Comparison of ENCODE assay signal across 6 cellular contexts in genomic region chr14:22918519-22918808, GRCh38. TPM values are rescaled to one million over a fixed set of nuclear protein-coding genes. Genes with fewer than 3 reads are reported as not detected.
A peak's percentile ranks its signal among the peaks of the same experiment; 100 is the strongest.
DNase-seq lines count a peak whose midpoint lies in the region; ATAC-seq, FAIRE-seq and TF ChIP-seq lines count a peak whose summit lies in the region.

No MANE protein-coding gene starts in this region.

- no peak for FAIRE-seq in GM12878 (lab: Jason Lieb, UNC)

- peaks cover 25 to 30% of the 10 kb centered on the region in 2 donors for H3K4me1 Mint-ChIP-seq in natural killer cell

- peak overlapping the region; percentile 99 for H3K4me3 Mint-ChIP-seq in natural killer cell

- no peak for TF ChIP-seq POLR2A in GM12878 (IDR thresholded peaks at IDR 0.05; ENCODE audit: low read depth, low read length)

- DNase-seq in NCI-H510A treated with DMSO at 0.1 percent for 48 hours (lab: John Stamatoyannopoulos, UW) (peak; percentile 64), NCI-H510A (lab: John Stamatoyannopoulos, UW) (no peak), GM12878 (ENCODE audit: low read depth, low spot score) (peak; percentile 17), natural killer cell (no peak), NCI-H1436 treated with DMSO at 0.1 percent for 48 hours (lab: John Stamatoyannopoulos, UW) (no peak)
- DNase-seq in stimulated activated CD4-positive, alpha-beta T cell treated with anti-CD3 and anti-CD28 coated beads, Interleukin-4, amount 100 ng/mL, for 24 hours: no peak

- peak overlapping the region; percentile 96 for H3K4me3 ChIP-seq in GM12878

- H3K27ac Mint-ChIP-seq in natural killer cell: peak overlapping the region; percentile 100

- H3K9me3 Mint-ChIP-seq in natural killer cell: no peaks in the 10 kb centered on the region

- in situ Hi-C loops in GM12878 (cut with MboI): no loop called here

- no peaks in the 10 kb centered on the region for H3K36me3 Mint-ChIP-seq in natural killer cell

- H3K36me3 ChIP-seq in GM12878 (ENCODE audit: control insufficient read depth in 2 of 2, insufficient read depth in 2 of 2, low read length in 1 of 2): peaks cover 5 to 11% of the 10 kb centered on the region in 2 experiments

- H3K4me2 ChIP-seq in GM12878 (ENCODE audit: control insufficient read depth, insufficient read depth): peak overlapping the region; percentile 95

- peak overlapping the region; percentile 97 for H3K27ac ChIP-seq in GM12878 (ENCODE audit: control insufficient read depth, insufficient read depth)

- intact Hi-C loops in GM12878 (cut with micrococcal nuclease; ENCODE audit: unreplicated experiment) (loop anchor here (5.0 to 10.0 kb wide), 2 partner anchors 46 to 434 kb away; partner anchors contain the start of gene LRP10), natural killer cell (cut with micrococcal nuclease) (loop anchor here (2.0 to 10.0 kb wide), 5 partner anchors 32 to 994 kb away; partner anchors contain the start of genes OXA1L and PABPN1)

- CTCF ChIA-PET in GM12878 (lab: Yijun Ruan, JAX): interaction anchor here (1.0 to 6.0 kb wide), 19 partner anchors 9 to 534 kb away, joined by 3 to 56 read pairs (median 4); partner anchors contain the start of genes HAUS4, LRP10, OXA1L and PRMT5

- no peak for TF ChIP-seq CTCF in GM12878 (IDR thresholded peaks at IDR 0.05 in 2 of 3, conservative IDR thresholded peaks at IDR 0.05 in 1 of 3; ENCODE audit: control insufficient read depth in 2 of 3, extremely low read depth in 1 of 3, insufficient read depth in 1 of 3, low read depth in 3 of 3, low read length in 3 of 3)
- no peak for TF ChIP-seq CTCF in natural killer cell (IDR thresholded peaks at IDR 0.05)

- peaks cover 0 to 3% of the 10 kb centered on the region in 2 donors for H3K27me3 Mint-ChIP-seq in natural killer cell (ENCODE audit: low read depth in 2 of 2)

- no peaks in the 10 kb centered on the region for H3K9me3 ChIP-seq in GM12878 (replicated peaks; ENCODE audit: control insufficient read depth, insufficient read depth, low read length)

- TF ChIP-seq RAD21 in GM12878 (IDR thresholded peaks at IDR 0.05; ENCODE audit: insufficient read depth, low read depth, low read length): no peak

- peaks cover 33% of the 10 kb centered on the region for H3K79me2 ChIP-seq in GM12878 (ENCODE audit: control insufficient read depth, insufficient read depth, low read length)

- 0% methylated on average over 12 of the region's 12 CpGs for whole genome bisulfite sequencing in GM12878 (ENCODE audit: insufficient coverage, insufficient replicate concordance, low lambda C conversion rate, missing lambda C conversion rate)

- BruUV-seq in GM12878 (replicated peaks; lab: Mats Ljungman, UMichigan): TSS peak; percentile 85

- SMC1A ChIA-PET in GM12878 (lab: Charles Lee; ENCODE audit: uncharacterized antibody, unreplicated experiment): interaction anchor here (0.8 to 2.6 kb wide), 16 partner anchors 9 to 600 kb away, joined by 3 to 19 read pairs (median 4); partner anchors contain the start of genes HAUS4, OXA1L and PRMT5

- H4K20me1 ChIP-seq in GM12878 (ENCODE audit: control insufficient read depth, insufficient read depth): no peaks in the 10 kb centered on the region

- H2AFZ ChIP-seq in GM12878 (ENCODE audit: control insufficient read depth, low read depth, low read length): peak overlapping the region; percentile 72

- H3K4me1 ChIP-seq in GM12878 (ENCODE audit: control insufficient read depth, insufficient read depth, low read length): peaks cover 8% of the 10 kb centered on the region

- peak overlapping the region; percentile 89 for H3K9ac ChIP-seq in GM12878 (ENCODE audit: control insufficient read depth, insufficient read depth, low read length)

- TF ChIP-seq EP300 in GM12878 (IDR thresholded peaks at IDR 0.05; ENCODE audit: borderline replicate concordance in 1 of 2, control insufficient read depth in 1 of 2, low read depth in 2 of 2, low read length in 2 of 2): no peak

- RAD21 ChIA-PET in GM12878 (lab: Charles Lee; ENCODE audit: unreplicated experiment): interaction anchor here (0.7 to 3.3 kb wide), 15 partner anchors 9 to 348 kb away, joined by 3 to 17 read pairs (median 5); partner anchors contain the start of genes ACIN1, C14orf119, HAUS4 and LRP10

- ATAC-seq in GM12878 (peak; percentile 11), natural killer cell (no peak)

- H3K27me3 ChIP-seq in GM12878 (replicated peaks in 1 of 2; ENCODE audit: control insufficient read depth in 2 of 2, insufficient read depth in 2 of 2, low read length in 1 of 2): no peaks in the 10 kb centered on the region

- POLR2A ChIA-PET in GM12878 (lab: Charles Lee): interaction anchor here (0.8 to 6.2 kb wide), 8 partner anchors 10 to 152 kb away, joined by 3 to 73 read pairs (median 4); partner anchors contain the start of genes PRMT5 and REM2

RNA-seq across cellular contexts. Expression of gene RBM23, which starts 0.5 kb away (rescaled TPM):
- total RNA-seq in GM12878 (2013; cell fraction: nucleolus; rRNA removed): 86.0 and 99.3 TPM in 2 replicates
- total RNA-seq in GM12878 (2014; rRNA removed): 54.0 and 63.9 TPM in 2 replicates
- 55.1 and 55.6 TPM in 2 replicates for total RNA-seq in GM12878 (2014; rRNA removed; fragmentation: Illumina TruSeq; extraction: Trizol)
- 61.4 and 66.1 TPM in 2 replicates for total RNA-seq in GM12878 (2021)
- 38.1 TPM for polyA plus RNA-seq in GM12878 (2011; ENCODE audit: low read depth)
- 72.6 and 75.2 TPM in 2 replicates for polyA plus RNA-seq in GM12878 (2011; rRNA removed)
- polyA plus RNA-seq in GM12878 (2011; cell fraction: cytosol; rRNA removed): 75.3 and 79.2 TPM in 2 replicates
- polyA plus RNA-seq in GM12878 (2011; cell fraction: nucleus; rRNA removed): 84.1 and 96.7 TPM in 2 replicates
- 28.1 and 30.3 TPM in 2 replicates for polyA plus RNA-seq in GM12878 (2012)
- 70.4 and 72.4 TPM in 2 replicates for polyA plus RNA-seq in GM12878 (2014; fragmentation: Illumina TruSeq; extraction: Trizol)
- polyA plus RNA-seq in GM12878 (2014; fragmentation: Nextera tagmentation; extraction: Ambion mirVana): 10 to 100 TPM; 60.7 to 65.7 TPM
- 52.9 and 55.0 TPM in 2 replicates for polyA plus RNA-seq in GM12878 (2014; rRNA removed)
- 10 to 100 TPM; 60.5 to 61.9 TPM for polyA plus RNA-seq in GM12878 (2016; fragmentation: Nextera tagmentation; extraction: Ambion mirVana)
- polyA minus RNA-seq in GM12878 (2011; rRNA and poly(A)+ RNA removed): 88.0 and 92.9 TPM in 2 replicates
- 33.0 and 43.8 TPM in 2 replicates for polyA minus RNA-seq in GM12878 (2011; cell fraction: cytosol; rRNA and poly(A)+ RNA removed)
- polyA minus RNA-seq in GM12878 (2011; cell fraction: nucleus; rRNA and poly(A)+ RNA removed): 27.3 and 65.8 TPM in 2 replicates
- total RNA-seq in natural killer cell: 100 to 1,000 TPM in 2 of 3 donors, 10 to 100 TPM in 1; 86.4 to 120 (median 108) TPM

RNA-seq across cellular contexts. Expression of gene PRMT5, which starts 10.7 kb away (rescaled TPM):
- total RNA-seq in GM12878 (2013; cell fraction: nucleolus; rRNA removed): 38.4 and 43.2 TPM in 2 replicates
- total RNA-seq in GM12878 (2014; rRNA removed) (96.2 and 106 TPM in 2 replicates), GM12878 (2014; rRNA removed; fragmentation: Illumina TruSeq; extraction: Trizol) (103 and 113 TPM in 2 replicates), GM12878 (2021) (105 and 115 TPM in 2 replicates), natural killer cell (10 to 100 TPM; 16.3 to 22.4 (median 18.5) TPM)
- 71.5 TPM for polyA plus RNA-seq in GM12878 (2011; ENCODE audit: low read depth)
- polyA plus RNA-seq in GM12878 (2011; rRNA removed) (175 and 221 TPM in 2 replicates), GM12878 (2014; fragmentation: Illumina TruSeq; extraction: Trizol) (125 and 129 TPM in 2 replicates), GM12878 (2014; fragmentation: Nextera tagmentation; extraction: Ambion mirVana) (10 to 100 TPM; 54.3 to 71.6 TPM), GM12878 (2014; rRNA removed) (106 and 118 TPM in 2 replicates), GM12878 (2016; fragmentation: Nextera tagmentation; extraction: Ambion mirVana) (100 to 1,000 TPM; 175 to 195 TPM)
- 284 and 348 TPM in 2 replicates for polyA plus RNA-seq in GM12878 (2011; cell fraction: cytosol; rRNA removed)
- polyA plus RNA-seq in GM12878 (2011; cell fraction: nucleus; rRNA removed): 231 and 240 TPM in 2 replicates
- polyA plus RNA-seq in GM12878 (2012): 53.0 and 76.1 TPM in 2 replicates
- polyA minus RNA-seq in GM12878 (2011; rRNA and poly(A)+ RNA removed): 257 and 258 TPM in 2 replicates
- 104 and 113 TPM in 2 replicates for polyA minus RNA-seq in GM12878 (2011; cell fraction: cytosol; rRNA and poly(A)+ RNA removed)
- polyA minus RNA-seq in GM12878 (2011; cell fraction: nucleus; rRNA and poly(A)+ RNA removed): 50.1 and 66.8 TPM in 2 replicates

RNA-seq across cellular contexts. Expression of gene REM2, which starts 35.4 kb away (rescaled TPM):
- total RNA-seq in GM12878 (2013; cell fraction: nucleolus; rRNA removed): 3.3 and 4.7 TPM in 2 replicates
- total RNA-seq in GM12878 (2014; rRNA removed): 0.87 and 1.2 TPM in 2 replicates
- total RNA-seq in GM12878 (2014; rRNA removed; fragmentation: Illumina TruSeq; extraction: Trizol): 0.27 and 0.37 TPM in 2 replicates
- total RNA-seq in GM12878 (2021): 0.66 and 0.69 TPM in 2 replicates
- polyA plus RNA-seq in GM12878 (2011; ENCODE audit: low read depth): 0.84 TPM
- polyA plus RNA-seq in GM12878 (2011; rRNA removed): 0.69 and 1.1 TPM in 2 replicates
- 0.59 and 0.61 TPM in 2 replicates for polyA plus RNA-seq in GM12878 (2011; cell fraction: cytosol; rRNA removed)
- 1.9 and 2.3 TPM in 2 replicates for polyA plus RNA-seq in GM12878 (2011; cell fraction: nucleus; rRNA removed)
- 0.94 and 1.6 TPM in 2 replicates for polyA plus RNA-seq in GM12878 (2012)
- polyA plus RNA-seq in GM12878 (2014; fragmentation: Illumina TruSeq; extraction: Trizol): 0.17 and 0.66 TPM in 2 replicates
- 1 to 10 TPM in 1 of 2 experiments, under 1 TPM in 1; 0.68 to 1.3 TPM for polyA plus RNA-seq in GM12878 (2014; fragmentation: Nextera tagmentation; extraction: Ambion mirVana)
- polyA plus RNA-seq in GM12878 (2014; rRNA removed): 1.3 and 1.5 TPM in 2 replicates
- polyA plus RNA-seq in GM12878 (2016; fragmentation: Nextera tagmentation; extraction: Ambion mirVana): 1 to 10 TPM in 1 of 2 experiments, under 1 TPM in 1; 0.97 to 1.5 TPM
- polyA minus RNA-seq in GM12878 (2011; rRNA and poly(A)+ RNA removed): 0.88 and 1.6 TPM in 2 replicates
- 0.94 TPM in 2 replicates for polyA minus RNA-seq in GM12878 (2011; cell fraction: cytosol; rRNA and poly(A)+ RNA removed)
- 2.4 and 2.8 TPM in 2 replicates for polyA minus RNA-seq in GM12878 (2011; cell fraction: nucleus; rRNA and poly(A)+ RNA removed)
- total RNA-seq in natural killer cell: 1 to 10 TPM; 4.0 to 8.1 (median 7.9) TPM

RNA-seq across cellular contexts. Expression of gene HAUS4, which starts 38.4 kb away (rescaled TPM):
- total RNA-seq in GM12878 (2013; cell fraction: nucleolus; rRNA removed): 46.0 and 58.5 TPM in 2 replicates
- total RNA-seq in GM12878 (2014; rRNA removed) (71.8 and 84.5 TPM in 2 replicates), GM12878 (2014; rRNA removed; fragmentation: Illumina TruSeq; extraction: Trizol) (57.1 and 59.5 TPM in 2 replicates), GM12878 (2021) (58.8 and 60.4 TPM in 2 replicates), natural killer cell (10 to 100 TPM; 17.0 to 21.2 (median 20.2) TPM)
- 32.7 TPM for polyA plus RNA-seq in GM12878 (2011; ENCODE audit: low read depth)
- polyA plus RNA-seq in GM12878 (2011; rRNA removed) (77.0 and 98.3 TPM in 2 replicates), GM12878 (2014; fragmentation: Illumina TruSeq; extraction: Trizol) (51.8 and 73.5 TPM in 2 replicates), GM12878 (2014; fragmentation: Nextera tagmentation; extraction: Ambion mirVana) (10 to 100 TPM; 14.9 to 33.0 TPM), GM12878 (2014; rRNA removed) (64.7 and 73.5 TPM in 2 replicates), GM12878 (2016; fragmentation: Nextera tagmentation; extraction: Ambion mirVana) (10 to 100 TPM; 49.4 to 58.2 TPM)
- polyA plus RNA-seq in GM12878 (2011; cell fraction: cytosol; rRNA removed): 60.2 and 60.8 TPM in 2 replicates
- polyA plus RNA-seq in GM12878 (2011; cell fraction: nucleus; rRNA removed): 62.2 and 82.8 TPM in 2 replicates
- 41.9 and 54.9 TPM in 2 replicates for polyA plus RNA-seq in GM12878 (2012)
- polyA minus RNA-seq in GM12878 (2011; rRNA and poly(A)+ RNA removed): 60.3 and 76.5 TPM in 2 replicates
- polyA minus RNA-seq in GM12878 (2011; cell fraction: cytosol; rRNA and poly(A)+ RNA removed): 11.2 and 23.1 TPM in 2 replicates
- 26.0 and 33.6 TPM in 2 replicates for polyA minus RNA-seq in GM12878 (2011; cell fraction: nucleus; rRNA and poly(A)+ RNA removed)

RNA-seq across cellular contexts. Expression of gene LRP10, which starts 46.9 kb away (rescaled TPM):
- total RNA-seq in GM12878 (2013; cell fraction: nucleolus; rRNA removed): 43.0 and 46.7 TPM in 2 replicates
- 16.7 and 17.8 TPM in 2 replicates for total RNA-seq in GM12878 (2014; rRNA removed)
- 10.5 and 13.5 TPM in 2 replicates for total RNA-seq in GM12878 (2014; rRNA removed; fragmentation: Illumina TruSeq; extraction: Trizol)
- 51.5 and 56.9 TPM in 2 replicates for total RNA-seq in GM12878 (2021)
- 23.9 TPM for polyA plus RNA-seq in GM12878 (2011; ENCODE audit: low read depth)
- 7.9 and 20.4 TPM in 2 replicates for polyA plus RNA-seq in GM12878 (2011; rRNA removed)
- 30.1 and 31.1 TPM in 2 replicates for polyA plus RNA-seq in GM12878 (2011; cell fraction: cytosol; rRNA removed)
- polyA plus RNA-seq in GM12878 (2011; cell fraction: nucleus; rRNA removed): 57.3 and 57.9 TPM in 2 replicates
- polyA plus RNA-seq in GM12878 (2012): 47.1 and 60.2 TPM in 2 replicates
- polyA plus RNA-seq in GM12878 (2014; fragmentation: Illumina TruSeq; extraction: Trizol): 8.3 and 24.5 TPM in 2 replicates
- polyA plus RNA-seq in GM12878 (2014; fragmentation: Nextera tagmentation; extraction: Ambion mirVana): 1 to 10 TPM; 3.0 TPM
- polyA plus RNA-seq in GM12878 (2014; rRNA removed): 21.4 and 23.0 TPM in 2 replicates
- 10 to 100 TPM; 43.8 to 53.7 TPM for polyA plus RNA-seq in GM12878 (2016; fragmentation: Nextera tagmentation; extraction: Ambion mirVana)
- 43.4 and 68.8 TPM in 2 replicates for polyA minus RNA-seq in GM12878 (2011; rRNA and poly(A)+ RNA removed)
- polyA minus RNA-seq in GM12878 (2011; cell fraction: cytosol; rRNA and poly(A)+ RNA removed): 30.1 and 34.1 TPM in 2 replicates
- polyA minus RNA-seq in GM12878 (2011; cell fraction: nucleus; rRNA and poly(A)+ RNA removed): 24.3 and 36.3 TPM in 2 replicates
- 100 to 1,000 TPM in 2 of 3 donors, 10 to 100 TPM in 1; 97.8 to 118 (median 102) TPM for total RNA-seq in natural killer cell

Comparison
In these comparisons a context has a peak if more than half of its experiments do, and no peak if none do; other contexts are left out.
1. DNase-seq: peak in NCI-H510A treated with DMSO at 0.1 percent for 48 hours (single experiment) and GM12878 (single experiment); none in NCI-H510A (single experiment), natural killer cell (single experiment), stimulated activated CD4-positive, alpha-beta T cell treated with anti-CD3 and anti-CD28 coated beads, Interleukin-4, amount 100 ng/mL, for 24 hours (single experiment) and NCI-H1436 treated with DMSO at 0.1 percent for 48 hours (single experiment).